14 cellular contexts compared by ENCODE assay signal in the genomic region with DNA sequence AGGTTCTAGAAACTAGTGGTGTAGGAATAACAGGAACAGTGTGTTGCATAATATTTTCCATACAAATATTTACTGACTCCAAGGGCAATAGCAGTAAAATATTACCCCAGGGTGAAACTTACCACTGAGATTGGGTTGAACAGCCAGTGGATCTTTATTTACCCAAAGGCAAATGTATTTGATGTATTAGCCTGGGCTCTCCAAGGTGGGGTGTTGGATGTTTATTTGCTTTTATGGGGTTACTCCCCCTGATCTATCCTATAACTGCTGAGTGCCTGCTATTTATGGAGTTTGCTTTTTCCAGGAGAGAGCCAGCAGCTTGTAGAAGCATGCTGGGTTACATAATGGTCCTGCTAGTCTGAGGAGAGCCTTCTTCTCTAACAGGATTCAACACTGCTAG.
A peak's percentile ranks its signal among the peaks of the same experiment; 100 is the strongest.
DNase-seq lines count a peak whose midpoint lies in the region; ATAC-seq and TF ChIP-seq lines count a peak whose summit lies in the region.
"Had no signal": no experiment of that assay in that cellular context is flagged by ENCODE, and none has a peak within 500 bp of the region (broad histone marks: within the 10 kb centered on the region; RNA-seq: fewer than 3 reads in every experiment).

No MANE protein-coding gene starts in this region.

- no peaks in the 10 kb centered on the region for H3K9me2 ChIP-seq in MM.1S (replicated peaks; ENCODE audit: insufficient read depth, low read length)

- ATAC-seq in body of pancreas: peak; percentile 98
- peak; percentile 88 for ATAC-seq in left lobe of liver
- no peak for ATAC-seq in thoracic aorta (ENCODE audit: insufficient number of reproducible peaks, low FRiP score, low read depth)
- ATAC-seq: activated CD8-positive, alpha-beta T cell treated with anti-CD3 and anti-CD28 coated beads, Interleukin-2, amount 10 ng/mL, durations not matched to agents 7 days and 5 days had no signal

- H3K4me3 ChIP-seq in HEK293 (ENCODE audit: low read depth, low read length) (no peak overlapping the region), body of pancreas (no peak overlapping the region), thoracic aorta (no peak overlapping the region), MM.1S (ENCODE audit: low read length) (no peak overlapping the region)

- H3K9ac ChIP-seq in MM.1S (ENCODE audit: low read length): no peak overlapping the region

- H3K4me2 ChIP-seq in MM.1S (ENCODE audit: low read depth, low read length): no peak overlapping the region

- POLR2A ChIA-PET in HEK293 (lab: Yijun Ruan, JAX): no interaction called here

- H3K4me1 ChIP-seq in HEK293 (ENCODE audit: control insufficient read depth, insufficient read depth, low read length) (no peaks in the 10 kb centered on the region), body of pancreas (peaks cover 52% of the 10 kb centered on the region), thoracic aorta (ENCODE audit: control insufficient read depth in 1 of 2, low read depth in 2 of 2) (peaks cover 9 to 28% of the 10 kb centered on the region in 2 donors), MM.1S (ENCODE audit: low read length) (peaks cover 25% of the 10 kb centered on the region)

- H4K20me1 ChIP-seq in MM.1S (ENCODE audit: insufficient read depth, low read length): no peaks in the 10 kb centered on the region

- peak in 2 of 3 donors; percentile 71 to 78 for TF ChIP-seq POLR2A in body of pancreas (IDR thresholded peaks at IDR 0.05)

- H3K36me3 ChIP-seq in HEK293 (ENCODE audit: control insufficient read depth in 2 of 2, insufficient read depth in 1 of 2, low read length in 2 of 2) (no peaks in the 10 kb centered on the region), body of pancreas (replicated peaks in 1 of 2; ENCODE audit: insufficient read depth in 1 of 2, low read depth in 2 of 2) (no peaks in the 10 kb centered on the region), thoracic aorta (no peaks in the 10 kb centered on the region), MM.1S (replicated peaks; ENCODE audit: insufficient read depth, low read length) (no peaks in the 10 kb centered on the region)
- H3K36me3 ChIP-seq: WERI-Rb-1 had no signal

- H3F3A ChIP-seq in MM.1S (ENCODE audit: insufficient read depth, low read length): peaks cover 14% of the 10 kb centered on the region

- H3K9me3 ChIP-seq in HEK293 (ENCODE audit: control insufficient read depth, insufficient read depth, low read depth, low read length) (no peaks in the 10 kb centered on the region; the same call in 1 of the 2 replicates), body of pancreas (no peaks in the 10 kb centered on the region), thoracic aorta (no peaks in the 10 kb centered on the region), MM.1S (replicated peaks; ENCODE audit: insufficient read depth, low read length) (no peaks in the 10 kb centered on the region)

- no peak overlapping the region for H3K27ac ChIP-seq in HEK293 (ENCODE audit: extremely low read depth, low read depth, low read length)
- peak overlapping the region; percentile 74 to 92 (median 86) for H3K27ac ChIP-seq in body of pancreas
- H3K27ac ChIP-seq in thoracic aorta: peak overlapping the region; percentile 57 to 78
- H3K27ac ChIP-seq in MM.1S (ENCODE audit: low read length): no peak overlapping the region
- H3K27ac ChIP-seq: WERI-Rb-1 had no signal

- DNase-seq in body of pancreas: peak; percentile 54 to 85 (median 73)
- DNase-seq in left lobe of liver (ENCODE audit: low spot score): peak; percentile 76
- no peak for DNase-seq in thoracic aorta (ENCODE audit: low spot score)
- DNase-seq in NCI-H510A treated with DMSO at 0.1 percent for 48 hours (lab: John Stamatoyannopoulos, UW): no peak
- DNase-seq in amniotic stem cell (lab: John Stamatoyannopoulos, UW): no peak
- DNase-seq in MM.1S: no peak
- no peak for DNase-seq in head of caudate nucleus
- DNase-seq: activated CD8-positive, alpha-beta T cell treated with anti-CD3 and anti-CD28 coated beads, Interleukin-2, amount 10 ng/mL, durations not matched to agents 7 days and 5 days; islet precursor cell; KG1; NCI-H2227 treated with DMSO at 0.1 percent for 48 hours; posterior cingulate gyrus; WERI-Rb-1 had no signal

- TF ChIP-seq CTCF in HEK293 (tag by site-specific recombination; IDR thresholded peaks at IDR 0.05) (no peak), body of pancreas (IDR thresholded peaks at IDR 0.05) (peak in 1 of 7 experiments; percentile 6), thoracic aorta (IDR thresholded peaks at IDR 0.05) (no peak), MM.1S (IDR thresholded peaks at IDR 0.05; ENCODE audit: low read length) (no peak)

- intact Hi-C loops in body of pancreas (cut with DNase I): no loop called here
- intact Hi-C loops in head of caudate nucleus (cut with DNase I): no loop called here

- H3K27me3 ChIP-seq in body of pancreas: no peaks in the 10 kb centered on the region
- H3K27me3 ChIP-seq in thoracic aorta (replicated peaks; ENCODE audit: insufficient read depth): no peaks in the 10 kb centered on the region
- no peaks in the 10 kb centered on the region for H3K27me3 ChIP-seq in MM.1S (replicated peaks; ENCODE audit: insufficient read depth, low read length)

- H3K79me2 ChIP-seq in MM.1S (ENCODE audit: low read length): no peaks in the 10 kb centered on the region

- CTCF ChIA-PET in HEK293 (lab: Yijun Ruan, JAX): interaction anchor here (1.1 kb wide), 1 partner anchor 18 kb away, joined by 3 read pairs; no protein-coding TSS in a partner anchor

- no peak overlapping the region for H2AFZ ChIP-seq in MM.1S (ENCODE audit: low read length)

TF ChIP-seq in HEK293, 187 proteins besides CTCF, POLR2A, EP300 and RAD21 (continues in another document):
- TF ChIP-seq ZNF610 (tag by site-specific recombination; IDR thresholded peaks at IDR 0.05; ENCODE audit: borderline replicate concordance): no peak
- TF ChIP-seq ZNF404 (tag by site-specific recombination; IDR thresholded peaks at IDR 0.05): no peak
- peak; percentile 33 for TF ChIP-seq ZNF341 (tag by site-specific recombination; IDR thresholded peaks at IDR 0.05; ENCODE audit: low read depth)
- TF ChIP-seq FEZF1 (tag by site-specific recombination; IDR thresholded peaks at IDR 0.05): peak; percentile 20; the same call in 1 of the 2 replicates
- no peak for TF ChIP-seq ZNF335 (tag by site-specific recombination; conservative IDR thresholded peaks at IDR 0.05)
- 0 out of 2 replicates have a peak, but pooled peaks have one; percentile 8 for TF ChIP-seq GLIS1 (tag by site-specific recombination; IDR thresholded peaks at IDR 0.05)
- TF ChIP-seq, protein P1, sequence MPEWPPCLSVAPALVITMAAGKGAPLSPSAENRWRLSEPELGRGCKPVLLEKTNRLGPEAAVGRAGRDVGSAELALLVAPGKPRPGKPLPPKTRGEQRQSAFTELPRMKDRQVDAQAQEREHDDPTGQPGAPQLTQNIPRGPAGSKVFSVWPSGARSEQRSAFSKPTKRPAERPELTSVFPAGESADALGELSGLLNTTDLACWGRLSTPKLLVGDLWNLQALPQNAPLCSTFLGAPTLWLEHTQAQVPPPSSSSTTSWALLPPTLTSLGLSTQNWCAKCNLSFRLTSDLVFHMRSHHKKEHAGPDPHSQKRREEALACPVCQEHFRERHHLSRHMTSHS (tag by site-specific recombination; IDR thresholded peaks at IDR 0.05): no peak
- TF ChIP-seq, protein P2, sequence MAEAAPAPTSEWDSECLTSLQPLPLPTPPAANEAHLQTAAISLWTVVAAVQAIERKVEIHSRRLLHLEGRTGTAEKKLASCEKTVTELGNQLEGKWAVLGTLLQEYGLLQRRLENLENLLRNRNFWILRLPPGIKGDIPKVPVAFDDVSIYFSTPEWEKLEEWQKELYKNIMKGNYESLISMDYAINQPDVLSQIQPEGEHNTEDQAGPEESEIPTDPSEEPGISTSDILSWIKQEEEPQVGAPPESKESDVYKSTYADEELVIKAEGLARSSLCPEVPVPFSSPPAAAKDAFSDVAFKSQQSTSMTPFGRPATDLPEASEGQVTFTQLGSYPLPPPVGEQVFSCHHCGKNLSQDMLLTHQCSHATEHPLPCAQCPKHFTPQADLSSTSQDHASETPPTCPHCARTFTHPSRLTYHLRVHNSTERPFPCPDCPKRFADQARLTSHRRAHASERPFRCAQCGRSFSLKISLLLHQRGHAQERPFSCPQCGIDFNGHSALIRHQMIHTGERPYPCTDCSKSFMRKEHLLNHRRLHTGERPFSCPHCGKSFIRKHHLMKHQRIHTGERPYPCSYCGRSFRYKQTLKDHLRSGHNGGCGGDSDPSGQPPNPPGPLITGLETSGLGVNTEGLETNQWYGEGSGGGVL (tag by site-specific recombination; IDR thresholded peaks at IDR 0.05): 0 out of 2 replicates have a peak, but pooled peaks have one; percentile 19
- TF ChIP-seq ZNF776 (tag by site-specific recombination; IDR thresholded peaks at IDR 0.05; ENCODE audit: borderline replicate concordance): no peak
- peak; percentile 23; the same call in 1 of the 2 replicates for TF ChIP-seq ZNF423 (tag by site-specific recombination; IDR thresholded peaks at IDR 0.05)
- TF ChIP-seq ZNF521 (tag by site-specific recombination; IDR thresholded peaks at IDR 0.05): no peak
- TF ChIP-seq ZNF561 (tag by site-specific recombination; IDR thresholded peaks at IDR 0.05; ENCODE audit: borderline replicate concordance): 0 out of 2 replicates have a peak, but pooled peaks have one; percentile 41
- TF ChIP-seq ZIC2 (tag by site-specific recombination; IDR thresholded peaks at IDR 0.05): peak; percentile 96
- no peak for TF ChIP-seq ZNF677 (tag by site-specific recombination; IDR thresholded peaks at IDR 0.05)
- no peak for TF ChIP-seq ZNF132 (tag by site-specific recombination; IDR thresholded peaks at IDR 0.05; ENCODE audit: borderline replicate concordance)
- TF ChIP-seq WT1 (tag by site-specific recombination; IDR thresholded peaks at IDR 0.05): peak; percentile 58; the same call in 1 of the 2 replicates
- no peak for TF ChIP-seq ZNF366 (tag by site-specific recombination; conservative IDR thresholded peaks at IDR 0.05)
- TF ChIP-seq ZNF184 (tag by site-specific recombination; IDR thresholded peaks at IDR 0.05): no peak

Comparison
In these comparisons a context has a peak if more than half of its experiments do, and no peak if none do; other contexts are left out.
1. H3K27ac ChIP-seq: peak in body of pancreas (4 of 4) and thoracic aorta (2 of 2); none in HEK293 (single experiment) and MM.1S (single experiment).
2. DNase-seq: peak in body of pancreas (4 of 4) and left lobe of liver (single experiment); none in thoracic aorta (single experiment), NCI-H510A treated with DMSO at 0.1 percent for 48 hours (single experiment), amniotic stem cell (single experiment), MM.1S (single experiment) and head of caudate nucleus (0 of 42).